Comparison of ENCODE assay signal across 1 cellular context in the genomic region with DNA sequence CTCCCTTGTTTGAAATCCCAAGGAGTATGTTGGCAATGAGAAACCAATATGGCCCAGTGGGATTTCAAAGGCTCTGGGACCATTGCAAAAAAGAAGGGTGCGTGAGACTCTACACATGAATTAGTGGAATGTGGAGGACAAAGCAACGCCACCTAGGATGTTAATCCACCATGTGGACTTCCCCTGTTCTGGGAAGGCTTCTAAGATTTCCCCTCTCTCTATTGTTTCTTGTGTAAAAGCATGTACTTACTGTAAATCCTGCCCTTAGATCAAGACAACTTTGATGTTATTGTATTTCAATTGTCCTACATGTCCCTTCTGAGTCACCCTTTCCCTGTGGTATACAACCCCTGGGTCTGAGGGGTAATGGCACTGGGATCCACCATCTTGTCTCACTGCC.
TF ChIP-seq lines count a peak whose summit lies in the region.

No MANE protein-coding gene starts in this region.

TF ChIP-seq in H1, 55 proteins besides CTCF, POLR2A, EP300 and RAD21:
- TF ChIP-seq SIRT6 (IDR thresholded peaks at IDR 0.05; ENCODE audit: low read length), result no peak
- no peak for TF ChIP-seq SAP30 (IDR thresholded peaks at IDR 0.05; ENCODE audit: insufficient read depth, insufficient replicate concordance, low read length)
- TF ChIP-seq ZNF274 (IDR thresholded peaks at IDR 0.05; ENCODE audit: borderline replicate concordance, extremely low read depth, low read length), result no peak
- peak; percentile 38; the same call in 1 of the 2 replicates for TF ChIP-seq TEAD4 (IDR thresholded peaks at IDR 0.05; ENCODE audit: low read depth, low read length)
- TF ChIP-seq POLR2AphosphoS5 (IDR thresholded peaks at IDR 0.05; ENCODE audit: low read depth, low read length), result no peak
- TF ChIP-seq CBX5 (IDR thresholded peaks at IDR 0.05; ENCODE audit: low read depth, low read length), result no peak
- no peak for TF ChIP-seq TAF7 (optimal IDR thresholded peaks at IDR 0.05; ENCODE audit: borderline replicate concordance, low read depth, low read length)
- TF ChIP-seq KDM5A (IDR thresholded peaks at IDR 0.05; ENCODE audit: low read length), result no peak
- TF ChIP-seq, protein P1, sequence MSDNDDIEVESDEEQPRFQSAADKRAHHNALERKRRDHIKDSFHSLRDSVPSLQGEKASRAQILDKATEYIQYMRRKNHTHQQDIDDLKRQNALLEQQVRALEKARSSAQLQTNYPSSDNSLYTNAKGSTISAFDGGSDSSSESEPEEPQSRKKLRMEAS (IDR thresholded peaks at IDR 0.05), result 0 out of 2 replicates have a peak, but pooled peaks have one; percentile 33
- TF ChIP-seq CBX8 (IDR thresholded peaks at IDR 0.05; ENCODE audit: borderline replicate concordance, low read depth, low read length), result no peak
- TF ChIP-seq YY1 (IDR thresholded peaks at IDR 0.05; ENCODE audit: low read depth, low read length), result peak; percentile 71; the same call in 1 of the 2 replicates
